ENCODE assay signal across 11 cellular contexts in genomic region chr17:75665981-75666380, GRCh38. TPM values are rescaled to one million over a fixed set of nuclear protein-coding genes. Genes with fewer than 3 reads are reported as not detected.
DNase-seq lines count a peak whose midpoint lies in the region; ATAC-seq and TF ChIP-seq lines count a peak whose summit lies in the region.
"Had no signal": no experiment of that assay in that cellular context is flagged by ENCODE, and none has a peak within 500 bp of the region (broad histone marks: within the 10 kb centered on the region; RNA-seq: fewer than 3 reads in every experiment).

No MANE protein-coding gene starts in this region.

- peak overlapping the region; percentile 91 to 97 for H3K4me3 ChIP-seq in right atrium auricular region
- H3K4me3 ChIP-seq in right cardiac atrium (ENCODE audit: low read length), result no peak overlapping the region
- H3K4me3 ChIP-seq in astrocyte of the cerebellum (ENCODE audit: low read depth, low read length), result peak overlapping the region; percentile 75

- 86% methylated on average over 10 of the region's 10 CpGs for WGBS in right cardiac atrium

- H3K9me3 ChIP-seq in right atrium auricular region (no peaks in the 10 kb centered on the region), right cardiac atrium (ENCODE audit: control insufficient read depth, low read length) (no peaks in the 10 kb centered on the region)

- peaks cover 25% of the 10 kb centered on the region for H3K4me1 Mint-ChIP-seq in memory B cell

- no peak for ATAC-seq in right cardiac atrium
- ATAC-seq in memory B cell (ENCODE audit: low read depth), result no peak
- ATAC-seq in HG03521 (IDR thresholded peaks at IDR 0.05; ENCODE audit: unreplicated experiment), result no peak
- ATAC-seq in HG02798 (IDR thresholded peaks at IDR 0.05; ENCODE audit: poor library complexity, unreplicated experiment), result no peak
- no peak for ATAC-seq in GM21423 (IDR thresholded peaks at IDR 0.05; ENCODE audit: unreplicated experiment)
- no peak for ATAC-seq in HG02970 (IDR thresholded peaks at IDR 0.05; ENCODE audit: low FRiP score, unreplicated experiment)

- H3K36me3 Mint-ChIP-seq in memory B cell, result peaks cover 15% of the 10 kb centered on the region

- intact Hi-C loops in right cardiac atrium (cut with DNase I), result loop anchor here in 1 of 4 donors (5.0 kb wide), 1 partner anchor 86 kb away; no protein-coding TSS in a partner anchor

- H3K4me1 ChIP-seq in right atrium auricular region (peaks cover 0 to 27% of the 10 kb centered on the region in 2 donors), right cardiac atrium (ENCODE audit: control insufficient read depth, insufficient read depth, low read length) (no peaks in the 10 kb centered on the region)

- in situ Hi-C loops in astrocyte of the cerebellum (cut with HindIII; ENCODE audit: low sequenced_read_pairs), result no loop called here

- peak overlapping the region; percentile 32 for H3K4me3 Mint-ChIP-seq in memory B cell

- H3K27me3 ChIP-seq in right atrium auricular region (no peaks in the 10 kb centered on the region), right cardiac atrium (ENCODE audit: control insufficient read depth, insufficient read depth) (no peaks in the 10 kb centered on the region)

- H3K27me3 Mint-ChIP-seq in memory B cell, result no peaks in the 10 kb centered on the region

- TF ChIP-seq CTCF in right atrium auricular region (IDR thresholded peaks at IDR 0.05) (no peak), astrocyte of the cerebellum (IDR thresholded peaks at IDR 0.05; ENCODE audit: low read depth, low read length, missing control alignments) (no peak)

- H3K36me3 ChIP-seq in right atrium auricular region, result peaks cover 41% of the 10 kb centered on the region

- H3K27ac ChIP-seq in right atrium auricular region (no peak overlapping the region), right cardiac atrium (ENCODE audit: low read length) (no peak overlapping the region)

- H3K9me3 Mint-ChIP-seq in memory B cell, result no peaks in the 10 kb centered on the region

- DNase-seq in right atrium auricular region (ENCODE audit: low spot score) (no peak), right cardiac atrium (no peak), astrocyte of the cerebellum (ENCODE audit: low read depth) (no peak), memory B cell (ENCODE audit: low spot score in 2 of 2) (no peak)
- DNase-seq: NCI-H1092 treated with DMSO at 0.1 percent for 48 hours; stimulated activated CD4-positive, alpha-beta T cell treated with anti-CD3 and anti-CD28 coated beads, Interleukin-4, amount 100 ng/mL, for 4 hours had no signal

- no peak overlapping the region for H3K27ac Mint-ChIP-seq in memory B cell

RNA-seq across cellular contexts. Expression of gene RECQL5, which starts 1.0 kb away (rescaled TPM):
- total RNA-seq in right atrium auricular region (1 to 10 TPM; 6.2 to 7.1 TPM), right cardiac atrium (10 to 100 TPM in 3 of 4 donors, 1 to 10 TPM in 1; 7.9 to 19.9 (median 14.8) TPM)
- polyA plus RNA-seq in right cardiac atrium, result 13.5 TPM

RNA-seq across cellular contexts. Expression of gene SAP30BP, which starts 1.2 kb away (rescaled TPM):
- total RNA-seq in right atrium auricular region, result 10 to 100 TPM; 28.5 to 44.6 TPM
- 10 to 100 TPM; 51.0 to 66.5 (median 56.3) TPM for total RNA-seq in right cardiac atrium
- polyA plus RNA-seq in right cardiac atrium, result 58.5 TPM

RNA-seq across cellular contexts. Expression of gene SMIM5, which starts 32.7 kb away (rescaled TPM):
- 10 to 100 TPM in 1 of 2 donors, 1 to 10 TPM in 1; 6.4 to 12.0 TPM for total RNA-seq in right atrium auricular region
- 10 to 100 TPM in 2 of 4 donors, 1 to 10 TPM in 2; 6.9 to 12.2 (median 9.6) TPM for total RNA-seq in right cardiac atrium
- polyA plus RNA-seq in right cardiac atrium, result 13.5 TPM
- total RNA-seq: Daoy had no signal

RNA-seq across cellular contexts. Expression of gene ITGB4, which starts 55.3 kb away (rescaled TPM):
- 10 to 100 TPM; 11.1 to 37.5 TPM for total RNA-seq in right atrium auricular region
- 10 to 100 TPM; 19.9 to 29.7 (median 23.6) TPM for total RNA-seq in right cardiac atrium
- 12.7 TPM for polyA plus RNA-seq in right cardiac atrium
